20 cellular contexts compared by ENCODE assay signal in genomic region chr6:13435477-13435876, GRCh38. TPM values are rescaled to one million over a fixed set of nuclear protein-coding genes. Genes with fewer than 3 reads are reported as not detected.
DNase-seq lines count a peak whose midpoint lies in the region; ATAC-seq and TF ChIP-seq lines count a peak whose summit lies in the region.
"Had no signal": no experiment of that assay in that cellular context is flagged by ENCODE, and none has a peak within 500 bp of the region (broad histone marks: within the 10 kb centered on the region; RNA-seq: fewer than 3 reads in every experiment).

No MANE protein-coding gene starts in this region.

- H3K4me3 ChIP-seq in endodermal cell (ENCODE audit: low read length) (no peak overlapping the region), aorta (ENCODE audit: low read length in 2 of 2) (no peak overlapping the region), lower leg skin (ENCODE audit: low read depth, poor library complexity, severe bottlenecking) (no peak overlapping the region)
- H3K4me3 ChIP-seq: dorsolateral prefrontal cortex, prostate gland, upper lobe of right lung had no signal

- H3K4me1 Mint-ChIP-seq in activated naive CD4-positive, alpha-beta T cell treated with anti-CD3 and anti-CD28 coated beads for 36 hours (ENCODE audit: low read depth) = peaks cover 45% of the 10 kb centered on the region
- H3K4me1 Mint-ChIP-seq in T-helper 2 cell treated with Interferon-gamma antibody and Interleukin-4, amounts not matched to agents 5 μg/mL and 100 μg/mL, for 36 hours (ENCODE audit: low read depth) = peaks cover 54% of the 10 kb centered on the region
- no peaks in the 10 kb centered on the region for H3K4me1 Mint-ChIP-seq in endodermal cell

- H3K27me3 Mint-ChIP-seq in activated naive CD4-positive, alpha-beta T cell treated with anti-CD3 and anti-CD28 coated beads for 36 hours (ENCODE audit: low read depth) = no peaks in the 10 kb centered on the region
- no peaks in the 10 kb centered on the region for H3K27me3 Mint-ChIP-seq in T-helper 2 cell treated with Interferon-gamma antibody and Interleukin-4, amounts not matched to agents 5 μg/mL and 100 μg/mL, for 36 hours (ENCODE audit: low read depth)
- H3K27me3 Mint-ChIP-seq in endodermal cell (ENCODE audit: insufficient read depth) = no peaks in the 10 kb centered on the region
- H3K27me3 Mint-ChIP-seq: activated naive CD4-positive, alpha-beta T cell treated with anti-CD3 and anti-CD28 coated beads, Interleukin-2, amount 50 U/mL, for 24 hours had no signal

- no peaks in the 10 kb centered on the region for H3K36me3 ChIP-seq in endodermal cell (ENCODE audit: control insufficient read depth, insufficient read depth, low read length)
- no peaks in the 10 kb centered on the region for H3K36me3 ChIP-seq in aorta (ENCODE audit: control insufficient read depth in 1 of 2, insufficient read depth in 2 of 2, low read length in 1 of 2)
- H3K36me3 ChIP-seq: prostate gland, upper lobe of right lung had no signal

- WGBS in endodermal cell (ENCODE audit: insufficient coverage in 1 of 2, insufficient read length in 1 of 2), 2 experiments = 50% methylated on average over 2 of the region's 2 CpGs
- WGBS in aorta, 2 donors = 38 to 42% methylated on average over 2 of the region's 2 CpGs
- 45 to 87% methylated on average over 1 to 2 of the region's 2 CpGs for WGBS in lower leg skin, 2 donors

- H3K9me3 ChIP-seq in endodermal cell (ENCODE audit: control insufficient read depth, low read length) (no peaks in the 10 kb centered on the region), aorta (ENCODE audit: control insufficient read depth, low read length) (no peaks in the 10 kb centered on the region)
- H3K9me3 ChIP-seq: prostate gland, SK-N-SH, upper lobe of right lung had no signal

- TF ChIP-seq CTCF in endodermal cell (conservative IDR thresholded peaks at IDR 0.05) = no peak
- no peak for TF ChIP-seq CTCF in lower leg skin (IDR thresholded peaks at IDR 0.05)

- H3K9ac ChIP-seq in endodermal cell (ENCODE audit: extremely low read depth, low read length, poor library complexity, severe bottlenecking) = no peak overlapping the region
- H3K9ac ChIP-seq: SK-N-SH had no signal

- peaks cover 8% of the 10 kb centered on the region for H3K9me3 Mint-ChIP-seq in activated naive CD4-positive, alpha-beta T cell treated with anti-CD3 and anti-CD28 coated beads for 36 hours
- peaks cover 10% of the 10 kb centered on the region for H3K9me3 Mint-ChIP-seq in T-helper 2 cell treated with Interferon-gamma antibody and Interleukin-4, amounts not matched to agents 5 μg/mL and 100 μg/mL, for 36 hours
- no peaks in the 10 kb centered on the region for H3K9me3 Mint-ChIP-seq in endodermal cell
- H3K9me3 Mint-ChIP-seq: activated naive CD4-positive, alpha-beta T cell treated with anti-CD3 and anti-CD28 coated beads, Interleukin-2, amount 50 U/mL, for 24 hours had no signal

- H3K27me3 ChIP-seq in endodermal cell (ENCODE audit: control insufficient read depth, insufficient read depth, low read length, poor library complexity, severe bottlenecking) (no peaks in the 10 kb centered on the region), aorta (ENCODE audit: control insufficient read depth in 1 of 2, insufficient read depth in 2 of 2, low read length in 1 of 2) (no peaks in the 10 kb centered on the region)
- H3K27me3 ChIP-seq: dorsolateral prefrontal cortex, upper lobe of right lung had no signal

- ATAC-seq in aorta (ENCODE audit: low FRiP score) (no peak), GM18909 (IDR thresholded peaks at IDR 0.05; ENCODE audit: poor library complexity, unreplicated experiment) (no peak)
- ATAC-seq: upper lobe of right lung had no signal

- H3K27ac ChIP-seq in endodermal cell (ENCODE audit: low read depth, low read length) = no peak overlapping the region
- H3K27ac ChIP-seq in aorta (ENCODE audit: low read depth in 1 of 2, low read length in 2 of 2) = no peak overlapping the region
- H3K27ac ChIP-seq: dorsolateral prefrontal cortex, prostate gland, upper lobe of right lung, VCaP had no signal

- H3K4me3 Mint-ChIP-seq in activated naive CD4-positive, alpha-beta T cell treated with anti-CD3 and anti-CD28 coated beads for 36 hours = no peak overlapping the region
- H3K4me3 Mint-ChIP-seq in T-helper 2 cell treated with Interferon-gamma antibody and Interleukin-4, amounts not matched to agents 5 μg/mL and 100 μg/mL, for 36 hours = no peak overlapping the region
- H3K4me3 Mint-ChIP-seq in endodermal cell = no peak overlapping the region
- H3K4me3 Mint-ChIP-seq: activated naive CD4-positive, alpha-beta T cell treated with anti-CD3 and anti-CD28 coated beads, Interleukin-2, amount 50 U/mL, for 24 hours had no signal

- TF ChIP-seq POLR2A in lower leg skin (IDR thresholded peaks at IDR 0.05) = no peak

- intact Hi-C loops in activated naive CD4-positive, alpha-beta T cell treated with anti-CD3 and anti-CD28 coated beads for 36 hours (cut with micrococcal nuclease) = loop anchor here (10.0 kb wide), 1 partner anchor 1721 kb away; no protein-coding TSS in a partner anchor
- intact Hi-C loops in aorta (cut with DNase I) (loop anchor here in 1 of 2 donors (10.0 kb wide), 1 partner anchor 71 kb away; no protein-coding TSS in a partner anchor), lower leg skin (cut with DNase I; ENCODE audit: low total_unique reads) (no loop called here)

- H3K27ac Mint-ChIP-seq in activated naive CD4-positive, alpha-beta T cell treated with anti-CD3 and anti-CD28 coated beads for 36 hours = peak overlapping the region; percentile 9
- peak overlapping the region; percentile 67 for H3K27ac Mint-ChIP-seq in T-helper 2 cell treated with Interferon-gamma antibody and Interleukin-4, amounts not matched to agents 5 μg/mL and 100 μg/mL, for 36 hours
- H3K27ac Mint-ChIP-seq in endodermal cell = no peak overlapping the region
- H3K27ac Mint-ChIP-seq: activated naive CD4-positive, alpha-beta T cell treated with anti-CD3 and anti-CD28 coated beads, Interleukin-2, amount 50 U/mL, for 24 hours had no signal

- no peak for DNase-seq in activated naive CD4-positive, alpha-beta T cell treated with anti-CD3 and anti-CD28 coated beads for 36 hours
- DNase-seq in activated naive CD4-positive, alpha-beta T cell treated with Interleukin-2 at 50 U/mL for 16 hours = no peak
- no peak for DNase-seq in T-helper 2 cell treated with Interferon-gamma antibody and Interleukin-4, amounts not matched to agents 5 μg/mL and 100 μg/mL, for 36 hours (ENCODE audit: low spot score)
- peak; percentile 12 for DNase-seq in endodermal cell
- DNase-seq in aorta = no peak
- no peak for DNase-seq in NCI-H2029 (lab: John Stamatoyannopoulos, UW)
- DNase-seq in lower leg skin (ENCODE audit: low spot score in 2 of 2) = no peak
- DNase-seq: dorsolateral prefrontal cortex, HCEC 1CT, mammary epithelial cell, NCI-H1092 treated with DMSO at 0.1 percent for 48 hours, NCI-H2081, NCI-H226, NCI-H748 treated with DMSO at 0.1 percent for 48 hours, SK-N-SH, upper lobe of right lung had no signal

- CTCF ChIA-PET in activated naive CD4-positive, alpha-beta T cell treated with anti-CD3 and anti-CD28 coated beads for 36 hours (lab: Charles Lee) = interaction anchor here (1.2 kb wide), 1 partner anchor 18 kb away, joined by 4 read pairs; no protein-coding TSS in a partner anchor

- peaks cover 3% of the 10 kb centered on the region for H3K36me3 Mint-ChIP-seq in activated naive CD4-positive, alpha-beta T cell treated with anti-CD3 and anti-CD28 coated beads for 36 hours (ENCODE audit: low read depth)
- peaks cover 4% of the 10 kb centered on the region for H3K36me3 Mint-ChIP-seq in T-helper 2 cell treated with Interferon-gamma antibody and Interleukin-4, amounts not matched to agents 5 μg/mL and 100 μg/mL, for 36 hours (ENCODE audit: low read depth)
- no peaks in the 10 kb centered on the region for H3K36me3 Mint-ChIP-seq in endodermal cell (ENCODE audit: low read depth)
- H3K36me3 Mint-ChIP-seq: activated naive CD4-positive, alpha-beta T cell treated with anti-CD3 and anti-CD28 coated beads, Interleukin-2, amount 50 U/mL, for 24 hours had no signal

- H3K4me1 ChIP-seq in endodermal cell (ENCODE audit: control insufficient read depth, insufficient read depth, low read length) (no peaks in the 10 kb centered on the region), aorta (ENCODE audit: control insufficient read depth in 1 of 2, insufficient read depth in 2 of 2, low read length in 2 of 2) (peaks cover 0 to 1% of the 10 kb centered on the region in 2 donors)
- H3K4me1 ChIP-seq: prostate gland had no signal

RNA-seq across cellular contexts. Expression of gene GFOD1, which starts 51.9 kb away (rescaled TPM):
- total RNA-seq in activated naive CD4-positive, alpha-beta T cell treated with anti-CD3 and anti-CD28 coated beads for 36 hours = 1 to 10 TPM; 3.7 to 4.2 TPM
- total RNA-seq in endodermal cell (1 to 10 TPM in 1 of 2 donors, under 1 TPM in 1; 0.71 to 1.9 TPM), aorta (10 to 100 TPM; 16.0 to 17.3 TPM), lower leg skin (10 to 100 TPM in 3 of 4 donors, 1 to 10 TPM in 1; 7.3 to 15.9 (median 12.4) TPM)
- polyA plus RNA-seq in endodermal cell (2013, experiment 1 of 2) = 1.6 TPM
- polyA plus RNA-seq in endodermal cell (2013, experiment 2 of 2) = 1.5 TPM
- polyA plus RNA-seq in aorta = 1 to 10 TPM; 1.6 to 2.5 TPM
